Comparison of ENCODE assay signal across 13 cellular contexts in the genomic region with DNA sequence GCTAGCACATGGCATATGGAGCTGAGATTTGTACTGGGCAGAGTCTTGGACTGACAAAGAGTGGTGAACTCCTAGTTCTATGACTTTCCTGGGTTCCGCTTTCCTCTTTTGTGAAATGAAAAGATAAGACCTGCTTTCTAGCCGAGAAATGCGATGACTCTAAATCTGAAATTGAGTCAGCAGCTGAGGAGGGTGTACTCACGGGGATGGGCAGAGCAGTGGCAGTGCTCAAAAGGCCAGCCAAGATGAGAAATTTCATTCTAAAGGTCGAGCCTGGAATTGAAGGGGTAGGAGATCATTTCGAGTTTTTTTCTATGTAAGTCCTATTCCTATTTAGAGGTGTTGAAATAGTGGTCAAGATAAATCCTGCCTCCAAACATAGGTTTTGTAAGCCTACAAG. TPM values are rescaled to one million over a fixed set of nuclear protein-coding genes. Genes with fewer than 3 reads are reported as not detected.
"Had no signal": no experiment of that assay in that cellular context is flagged by ENCODE, and none has a peak within 500 bp of the region (broad histone marks: within the 10 kb centered on the region; RNA-seq: fewer than 3 reads in every experiment).

No MANE protein-coding gene starts in this region.

- DNase-seq: activated CD4-positive, alpha-beta T cell treated with anti-CD3 and anti-CD28 coated beads, Interleukin-2, amount 50 U/mL, for 4 hours; activated effector memory CD4-positive, alpha-beta T cell treated with Interleukin-2 at 50 U/mL for 16 hours; amniotic stem cell; effector CD8-positive, alpha-beta T cell; heart left ventricle; stimulated activated CD4-positive, alpha-beta T cell treated with anti-CD3 and anti-CD28 coated beads, Interleukin-1b, Interleukin-23, amount 100 ng/mL, for 48 hours; SW 1271 had no signal

- H3K27ac Mint-ChIP-seq: activated naive CD4-positive, alpha-beta T cell treated with anti-CD3 and anti-CD28 coated beads, Interleukin-2, amount 50 U/mL, for 24 hours; mesothelial cell of epicardium had no signal

- H3K27me3 ChIP-seq: heart left ventricle had no signal

- H3K9me3 Mint-ChIP-seq: activated naive CD4-positive, alpha-beta T cell treated with anti-CD3 and anti-CD28 coated beads, Interleukin-2, amount 50 U/mL, for 24 hours; mesothelial cell of epicardium had no signal

- ATAC-seq: activated CD4-positive, CD25-positive, alpha-beta regulatory T cell treated with anti-CD3 and anti-CD28 coated beads, Interleukin-2, amount 50 U/mL, for 24 hours had no signal

- H3K4me3 ChIP-seq: heart left ventricle, lung had no signal

- H3K36me3 Mint-ChIP-seq: activated naive CD4-positive, alpha-beta T cell treated with anti-CD3 and anti-CD28 coated beads, Interleukin-2, amount 50 U/mL, for 24 hours; mesothelial cell of epicardium had no signal

- H3K4me3 Mint-ChIP-seq: activated naive CD4-positive, alpha-beta T cell treated with anti-CD3 and anti-CD28 coated beads, Interleukin-2, amount 50 U/mL, for 24 hours; mesothelial cell of epicardium; neural crest cell had no signal

- H3K9me3 ChIP-seq: heart left ventricle had no signal

- H3K27me3 Mint-ChIP-seq: activated naive CD4-positive, alpha-beta T cell treated with anti-CD3 and anti-CD28 coated beads, Interleukin-2, amount 50 U/mL, for 24 hours had no signal

- H3K4me1 Mint-ChIP-seq: activated naive CD4-positive, alpha-beta T cell treated with anti-CD3 and anti-CD28 coated beads, Interleukin-2, amount 50 U/mL, for 24 hours; mesothelial cell of epicardium; neural crest cell had no signal

RNA-seq across cellular contexts. Expression of a gene that starts 59.8 kb away (rescaled TPM):
- total RNA-seq: T-helper 2 cell treated with Interferon-gamma antibody and Interleukin-4, amounts not matched to agents 100 ng/mL and 5 ng/mL, for 36 hours had no signal
